9 cellular contexts compared by ENCODE assay signal in genomic region chr20:63006611-63007471, GRCh38. TPM values are rescaled to one million over a fixed set of nuclear protein-coding genes. Genes with fewer than 3 reads are reported as not detected.
DNase-seq lines count a peak whose midpoint lies in the region; ATAC-seq and TF ChIP-seq lines count a peak whose summit lies in the region.
"Had no signal": no experiment of that assay in that cellular context is flagged by ENCODE, and none has a peak within 500 bp of the region (broad histone marks: within the 10 kb centered on the region; RNA-seq: fewer than 3 reads in every experiment).

Gene BHLHE23 (minus strand): TSS chr20:63006964. CDS start chr20:63006774, 190 bp downstream.

- ATAC-seq in GM21423 (IDR thresholded peaks at IDR 0.05; ENCODE audit: unreplicated experiment) (no peak), HG03139 (IDR thresholded peaks at IDR 0.05; ENCODE audit: unreplicated experiment) (no peak)
- ATAC-seq: pancreas had no signal

- no peaks in the 10 kb centered on the region for H3K36me3 ChIP-seq in KOPT-K1 (ENCODE audit: insufficient read depth, low read length)
- H3K36me3 ChIP-seq: pancreas had no signal

- DNase-seq in NCI-H345 (lab: John Stamatoyannopoulos, UW) (peak; percentile 29), NCI-H345 treated with DMSO at 0.1 percent for 48 hours (lab: John Stamatoyannopoulos, UW; ENCODE audit: unreplicated experiment) (no peak), ecto neural progenitor cell (ENCODE audit: low spot score) (peak; percentile 84), osteocyte (ENCODE audit: extremely low spot score, unreplicated experiment) (no peak), AG08396 (ENCODE audit: low spot score) (no peak)

- no peak for TF ChIP-seq CTCF in osteocyte (IDR thresholded peaks at IDR 0.05)

- no peaks in the 10 kb centered on the region for H3K9me3 ChIP-seq in KOPT-K1 (ENCODE audit: insufficient read depth, low read length, poor library complexity, severe bottlenecking)
- H3K9me3 ChIP-seq: pancreas had no signal

- H3K27me3 Mint-ChIP-seq in osteocyte (ENCODE audit: unreplicated experiment), result peaks cover 29% of the 10 kb centered on the region

- peaks cover 8% of the 10 kb centered on the region for H3K4me1 Mint-ChIP-seq in osteocyte (ENCODE audit: unreplicated experiment)

- H3K36me3 Mint-ChIP-seq in osteocyte (ENCODE audit: unreplicated experiment), result no peaks in the 10 kb centered on the region

- H3K27ac Mint-ChIP-seq in osteocyte (ENCODE audit: unreplicated experiment), result no peak within 1 kb of the TSS

- no peaks in the 10 kb centered on the region for H3K9me3 Mint-ChIP-seq in osteocyte (ENCODE audit: unreplicated experiment)

- peak within 1 kb of the TSS; percentile 54 for H3K4me3 Mint-ChIP-seq in osteocyte (ENCODE audit: unreplicated experiment)

- peak within 1 kb of the TSS; percentile 90 for H3K27ac ChIP-seq in KOPT-K1 (ENCODE audit: low read depth, low read length, poor library complexity, severe bottlenecking)
- H3K27ac ChIP-seq: pancreas had no signal

RNA-seq across cellular contexts. Expression of gene BHLHE23, which starts in this region (rescaled TPM):
- not detected in 2 replicates for total RNA-seq in osteocyte
- total RNA-seq: pancreas had no signal

Comparison
In these comparisons a context has a peak if more than half of its experiments do, and no peak if none do; other contexts are left out.
1. DNase-seq: peak in NCI-H345 (single experiment) and ecto neural progenitor cell (single experiment); none in NCI-H345 treated with DMSO at 0.1 percent for 48 hours (single experiment), osteocyte (single experiment) and AG08396 (single experiment).